In the genomic region with DNA sequence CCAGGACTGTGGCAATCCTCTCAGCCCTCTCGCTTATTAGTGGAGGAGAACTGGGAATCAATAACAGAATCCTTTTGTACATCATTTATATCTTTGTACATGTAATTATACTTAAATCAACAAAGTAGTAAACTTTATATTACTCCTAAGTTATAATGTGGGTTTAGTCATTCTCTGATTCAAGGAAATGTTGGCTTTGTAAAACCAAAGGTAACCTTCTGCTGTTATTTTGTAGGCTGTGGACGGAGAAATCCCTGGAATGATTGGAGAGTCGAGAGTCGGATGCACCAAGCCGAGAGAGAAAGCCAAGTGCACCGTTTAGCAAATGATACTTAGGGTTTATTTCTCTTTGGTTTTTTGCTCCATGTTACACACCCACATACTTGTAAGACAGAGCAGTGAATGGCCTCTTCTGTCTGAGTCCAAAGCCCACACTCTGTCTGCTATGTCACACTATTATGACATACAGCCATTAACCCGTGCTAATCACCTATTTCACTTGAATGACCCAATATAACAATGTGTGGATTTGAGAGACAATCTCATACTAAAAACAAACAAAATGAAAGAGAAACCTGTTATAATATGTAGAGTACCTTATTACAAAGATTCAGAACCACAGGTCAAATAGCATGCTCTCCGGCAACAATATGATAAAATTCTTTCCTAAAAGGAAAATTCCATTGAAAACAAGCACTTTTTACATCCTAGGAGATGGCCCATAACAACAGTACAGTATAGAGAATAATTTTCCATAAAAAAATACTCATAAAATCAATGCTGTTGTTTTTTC, we compare ENCODE assay signal across 14 cellular contexts.
DNase-seq lines count a peak whose midpoint lies in the region; ATAC-seq, FAIRE-seq and TF ChIP-seq lines count a peak whose summit lies in the region.
"Had no signal": no experiment of that assay in that cellular context is flagged by ENCODE, and none has a peak within 500 bp of the region (broad histone marks: within the 10 kb centered on the region; RNA-seq: fewer than 3 reads in every experiment).

No MANE protein-coding gene starts in this region.

- no peak for TF ChIP-seq POLR2A in GM12878 (IDR thresholded peaks at IDR 0.05; ENCODE audit: low read depth, low read length)

- POLR2A ChIA-PET in GM12878 (lab: Charles Lee): no interaction called here

- H3K79me2 ChIP-seq in GM12878 (ENCODE audit: control insufficient read depth, insufficient read depth, low read length): no peaks in the 10 kb centered on the region

- SMC1A ChIA-PET in GM12878 (lab: Charles Lee; ENCODE audit: uncharacterized antibody, unreplicated experiment): no interaction called here

- no peak overlapping the region for H3K4me3 Mint-ChIP-seq in osteocyte (ENCODE audit: unreplicated experiment)

- no peaks in the 10 kb centered on the region; a peak in 1 of 4 replicates for H3K27me3 ChIP-seq in GM12878 (replicated peaks in 1 of 2; ENCODE audit: control insufficient read depth in 2 of 2, insufficient read depth in 2 of 2, low read length in 1 of 2)
- H3K27me3 ChIP-seq: BLaER1 had no signal

- H3K27ac ChIP-seq in GM12878 (ENCODE audit: control insufficient read depth, insufficient read depth): no peak overlapping the region
- H3K27ac ChIP-seq: BLaER1, epithelial cell of prostate had no signal

- FAIRE-seq in GM12878 (lab: Jason Lieb, UNC): no peak

- BruUV-seq in GM12878 (replicated peaks; lab: Mats Ljungman, UMichigan): no TSS peak

- no peaks in the 10 kb centered on the region for H3K4me1 ChIP-seq in GM12878 (ENCODE audit: control insufficient read depth, insufficient read depth, low read length)
- H3K4me1 ChIP-seq: BLaER1 had no signal

- peak; percentile 28 for ATAC-seq in GM19438 (IDR thresholded peaks at IDR 0.05; ENCODE audit: low read depth, unreplicated experiment)
- ATAC-seq in HG02885 (IDR thresholded peaks at IDR 0.05; ENCODE audit: poor library complexity, unreplicated experiment): peak; percentile 35
- ATAC-seq in GM12878: peak; percentile 32
- ATAC-seq in HG02759 (IDR thresholded peaks at IDR 0.05; ENCODE audit: unreplicated experiment): no peak

- H3K27ac Mint-ChIP-seq in osteocyte (ENCODE audit: unreplicated experiment): peak overlapping the region; percentile 63

- H3K27me3 Mint-ChIP-seq in osteocyte (ENCODE audit: unreplicated experiment): no peaks in the 10 kb centered on the region

- no peak for TF ChIP-seq EP300 in GM12878 (IDR thresholded peaks at IDR 0.05; ENCODE audit: borderline replicate concordance in 1 of 2, control insufficient read depth in 1 of 2, low read depth in 2 of 2, low read length in 2 of 2)

- peaks cover 13% of the 10 kb centered on the region for H3K4me1 Mint-ChIP-seq in osteocyte (ENCODE audit: unreplicated experiment)

- H3K9ac ChIP-seq in GM12878 (ENCODE audit: control insufficient read depth, insufficient read depth, low read length): no peak overlapping the region
- H3K9ac ChIP-seq: BLaER1 had no signal

- no peaks in the 10 kb centered on the region for H3K36me3 Mint-ChIP-seq in osteocyte (ENCODE audit: unreplicated experiment)

- no peaks in the 10 kb centered on the region for H3K9me3 ChIP-seq in GM12878 (replicated peaks; ENCODE audit: control insufficient read depth, insufficient read depth, low read length)
- H3K9me3 ChIP-seq: BLaER1 had no signal

- no peaks in the 10 kb centered on the region for H4K20me1 ChIP-seq in GM12878 (ENCODE audit: control insufficient read depth, insufficient read depth)
- H4K20me1 ChIP-seq: BLaER1 had no signal

- no peaks in the 10 kb centered on the region for H3K9me3 Mint-ChIP-seq in osteocyte (ENCODE audit: unreplicated experiment)

- no peak overlapping the region for H3K4me3 ChIP-seq in GM12878
- H3K4me3 ChIP-seq: BLaER1 had no signal

- H3K4me2 ChIP-seq in GM12878 (ENCODE audit: control insufficient read depth, insufficient read depth): no peak overlapping the region; the same call in 1 of the 2 replicates
- H3K4me2 ChIP-seq: BLaER1 had no signal

- TF ChIP-seq RAD21 in GM12878 (IDR thresholded peaks at IDR 0.05; ENCODE audit: insufficient read depth, low read depth, low read length): no peak

- in situ Hi-C loops in GM12878 (cut with MboI): no loop called here

- WGBS in GM12878 (ENCODE audit: insufficient coverage, insufficient replicate concordance, low lambda C conversion rate, missing lambda C conversion rate): 56% methylated on average over 8 of the region's 8 CpGs

- DNase-seq in GM12878 (ENCODE audit: low read depth, low spot score) (no peak), osteocyte (ENCODE audit: extremely low spot score, unreplicated experiment) (no peak), NCI-H2107 treated with DMSO at 0.1 percent for 48 hours (lab: John Stamatoyannopoulos, UW; ENCODE audit: unreplicated experiment) (no peak), NCI-H2227 (lab: John Stamatoyannopoulos, UW; ENCODE audit: unreplicated experiment) (no peak)
- no peak for DNase-seq in stimulated activated CD4-positive, alpha-beta T cell treated with anti-CD3 and anti-CD28 coated beads, Interleukin-4, amount 100 ng/mL, for 4 hours
- DNase-seq: activated CD4-positive, alpha-beta T cell treated with anti-CD3 and anti-CD28 coated beads, Interleukin-2, amount 50 U/mL, for 48 hours; islet precursor cell; NCI-H1092; NCI-H446 treated with DMSO at 0.1 percent for 48 hours had no signal

- CTCF ChIA-PET in GM12878 (lab: Yijun Ruan, JAX): no interaction called here

- intact Hi-C loops in GM12878 (cut with micrococcal nuclease; ENCODE audit: unreplicated experiment): no loop called here

- RAD21 ChIA-PET in GM12878 (lab: Charles Lee; ENCODE audit: unreplicated experiment): no interaction called here

- no peaks in the 10 kb centered on the region for H3K36me3 ChIP-seq in GM12878 (ENCODE audit: control insufficient read depth in 2 of 2, insufficient read depth in 2 of 2, low read length in 1 of 2)
- H3K36me3 ChIP-seq: BLaER1 had no signal

- TF ChIP-seq CTCF in GM12878 (IDR thresholded peaks at IDR 0.05 in 2 of 3, conservative IDR thresholded peaks at IDR 0.05 in 1 of 3; ENCODE audit: control insufficient read depth in 2 of 3, extremely low read depth in 1 of 3, insufficient read depth in 1 of 3, low read depth in 3 of 3, low read length in 3 of 3) (no peak), osteocyte (IDR thresholded peaks at IDR 0.05) (no peak)

- no peak overlapping the region for H2AFZ ChIP-seq in GM12878 (ENCODE audit: control insufficient read depth, low read depth, low read length)

TF ChIP-seq in GM12878, 131 proteins besides CTCF, POLR2A, EP300 and RAD21:
- TF ChIP-seq, protein P1, sequence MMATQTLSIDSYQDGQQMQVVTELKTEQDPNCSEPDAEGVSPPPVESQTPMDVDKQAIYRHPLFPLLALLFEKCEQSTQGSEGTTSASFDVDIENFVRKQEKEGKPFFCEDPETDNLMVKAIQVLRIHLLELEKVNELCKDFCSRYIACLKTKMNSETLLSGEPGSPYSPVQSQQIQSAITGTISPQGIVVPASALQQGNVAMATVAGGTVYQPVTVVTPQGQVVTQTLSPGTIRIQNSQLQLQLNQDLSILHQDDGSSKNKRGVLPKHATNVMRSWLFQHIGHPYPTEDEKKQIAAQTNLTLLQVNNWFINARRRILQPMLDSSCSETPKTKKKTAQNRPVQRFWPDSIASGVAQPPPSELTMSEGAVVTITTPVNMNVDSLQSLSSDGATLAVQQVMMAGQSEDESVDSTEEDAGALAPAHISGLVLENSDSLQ (IDR thresholded peaks at IDR 0.05): no peak
- TF ChIP-seq SUZ12 (IDR thresholded peaks at IDR 0.05; ENCODE audit: unreplicated experiment) (no peak), RUNX3 (IDR thresholded peaks at IDR 0.05; ENCODE audit: low read length) (no peak), RCOR1 (conservative IDR thresholded peaks at IDR 0.05; ENCODE audit: low read depth, low read length) (no peak), CHD1 (IDR thresholded peaks at IDR 0.05; ENCODE audit: low read depth, low read length) (no peak), MEF2B (IDR thresholded peaks at IDR 0.05; ENCODE audit: partially characterized antibody, poor library complexity, severe bottlenecking) (no peak)
